Comparison of ENCODE assay signal across 11 cellular contexts in the genomic region with DNA sequence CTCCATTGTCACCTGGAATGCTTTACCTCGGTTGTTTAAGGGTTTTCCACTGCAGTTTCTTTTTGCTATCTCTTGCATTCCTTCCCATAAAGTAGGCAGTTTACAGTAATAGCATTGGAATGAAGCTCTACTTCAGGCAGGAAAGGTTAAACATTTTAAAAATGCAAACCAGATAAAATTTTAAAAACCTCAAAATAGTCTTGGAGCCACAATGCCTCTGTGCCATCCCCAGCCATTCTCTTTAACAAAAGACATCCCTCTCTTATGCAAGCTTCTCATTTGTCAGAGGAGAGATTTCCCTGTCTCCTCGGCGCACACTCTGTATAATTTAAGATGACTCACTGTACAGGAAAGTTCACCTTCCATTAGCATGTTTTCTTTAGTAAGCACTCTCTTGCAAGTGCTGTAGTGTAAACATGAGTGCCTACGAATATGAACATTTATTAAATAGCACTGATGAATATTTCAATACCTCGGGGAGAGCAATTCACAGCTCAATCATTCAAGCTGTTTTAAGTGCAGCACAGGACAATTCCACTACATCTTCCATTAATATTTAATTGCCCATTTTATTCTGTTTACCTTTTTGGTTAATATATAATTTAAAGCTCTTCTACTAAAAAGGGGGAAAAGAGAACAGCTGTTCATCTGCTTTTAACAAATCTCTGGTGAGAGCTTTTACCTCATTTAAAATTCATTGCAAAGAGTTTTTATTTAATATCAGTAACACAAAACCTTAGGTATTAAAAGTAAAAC.
DNase-seq lines count a peak whose midpoint lies in the region; ATAC-seq and TF ChIP-seq lines count a peak whose summit lies in the region.
"Had no signal": no experiment of that assay in that cellular context is flagged by ENCODE, and none has a peak within 500 bp of the region (broad histone marks: within the 10 kb centered on the region; RNA-seq: fewer than 3 reads in every experiment).

No MANE protein-coding gene starts in this region.

- H3K36me3 Mint-ChIP-seq in activated T-cell treated with anti-CD3 and anti-CD28 coated beads, Interleukin-2, amount 50 U/mL, for 24 hours (ENCODE audit: low read depth), result no peaks in the 10 kb centered on the region
- H3K36me3 Mint-ChIP-seq: neural progenitor cell had no signal

- H3K27me3 ChIP-seq in esophagus muscularis mucosa, result no peaks in the 10 kb centered on the region
- H3K27me3 ChIP-seq: neural progenitor cell had no signal

- TF ChIP-seq POLR2A in esophagus muscularis mucosa (IDR thresholded peaks at IDR 0.05; ENCODE audit: low read depth), result no peak

- H3K27ac Mint-ChIP-seq in activated T-cell treated with anti-CD3 and anti-CD28 coated beads, Interleukin-2, amount 50 U/mL, for 24 hours, result no peak overlapping the region
- H3K27ac Mint-ChIP-seq: neural progenitor cell had no signal

- H3K27me3 Mint-ChIP-seq in activated T-cell treated with anti-CD3 and anti-CD28 coated beads, Interleukin-2, amount 50 U/mL, for 24 hours, result no peaks in the 10 kb centered on the region

- peaks cover 6% of the 10 kb centered on the region for H3K9me3 Mint-ChIP-seq in activated T-cell treated with anti-CD3 and anti-CD28 coated beads, Interleukin-2, amount 50 U/mL, for 24 hours

- H3K4me3 ChIP-seq in esophagus muscularis mucosa, result no peak overlapping the region
- H3K4me3 ChIP-seq: neural progenitor cell had no signal

- peak overlapping the region; percentile 71 for H3K27ac ChIP-seq in VCaP
- H3K27ac ChIP-seq in esophagus muscularis mucosa (replicated peaks in 1 of 4), result no peak overlapping the region
- H3K27ac ChIP-seq: neural progenitor cell had no signal

- intact Hi-C loops in esophagus muscularis mucosa (cut with DNase I), result no loop called here

- H3K4me1 Mint-ChIP-seq in activated T-cell treated with anti-CD3 and anti-CD28 coated beads, Interleukin-2, amount 50 U/mL, for 24 hours (ENCODE audit: low read depth), result no peaks in the 10 kb centered on the region
- H3K4me1 Mint-ChIP-seq: neural progenitor cell had no signal

- H3K4me3 Mint-ChIP-seq in activated T-cell treated with anti-CD3 and anti-CD28 coated beads, Interleukin-2, amount 50 U/mL, for 24 hours, result no peak overlapping the region
- H3K4me3 Mint-ChIP-seq: neural progenitor cell had no signal

- H3K9me3 ChIP-seq in esophagus muscularis mucosa, result no peaks in the 10 kb centered on the region

- DNase-seq in AG08395 (ENCODE audit: low spot score) (peak; percentile 80), HT-29 (ENCODE audit: low spot score) (peak; percentile 57), kidney tubule cell (ENCODE audit: low spot score) (peak; percentile 90), KG1 (lab: John Stamatoyannopoulos, UW) (no peak), esophagus muscularis mucosa (ENCODE audit: extremely low spot score) (no peak)
- DNase-seq in activated T-cell treated with anti-CD3 and anti-CD28 coated beads, Interleukin-2, amount 50 U/mL, for 24 hours, result no peak
- DNase-seq: activated effector memory CD4-positive, alpha-beta T cell treated with anti-CD3 and anti-CD28 coated beads, Interleukin-2, amount 50 U/mL, for 16 hours; COR-L47 had no signal

- peaks cover 0 to 17% (median 13%) of the 10 kb centered on the region in 4 donors for H3K4me1 ChIP-seq in esophagus muscularis mucosa
- H3K4me1 ChIP-seq: neural progenitor cell had no signal

- no peaks in the 10 kb centered on the region for H3K36me3 ChIP-seq in esophagus muscularis mucosa
- H3K36me3 ChIP-seq: neural progenitor cell had no signal

- ATAC-seq in GM18502 (IDR thresholded peaks at IDR 0.05; ENCODE audit: poor library complexity, unreplicated experiment), result no peak

- TF ChIP-seq EP300 in esophagus muscularis mucosa (IDR thresholded peaks at IDR 0.05), result no peak

- 57% methylated on average over 5 of the region's 5 CpGs for WGBS in esophagus muscularis mucosa

- TF ChIP-seq CTCF in VCaP (conservative IDR thresholded peaks at IDR 0.05) (no peak), esophagus muscularis mucosa (IDR thresholded peaks at IDR 0.05) (no peak)

Comparison
In these comparisons a context has a peak if more than half of its experiments do, and no peak if none do; other contexts are left out.
1. DNase-seq: peak in AG08395 (single experiment), HT-29 (single experiment) and kidney tubule cell (single experiment); none in KG1 (single experiment), esophagus muscularis mucosa (single experiment) and activated T-cell treated with anti-CD3 and anti-CD28 coated beads, Interleukin-2, amount 50 U/mL, for 24 hours (single experiment).